34 cellular contexts compared by ENCODE assay signal in the genomic region with DNA sequence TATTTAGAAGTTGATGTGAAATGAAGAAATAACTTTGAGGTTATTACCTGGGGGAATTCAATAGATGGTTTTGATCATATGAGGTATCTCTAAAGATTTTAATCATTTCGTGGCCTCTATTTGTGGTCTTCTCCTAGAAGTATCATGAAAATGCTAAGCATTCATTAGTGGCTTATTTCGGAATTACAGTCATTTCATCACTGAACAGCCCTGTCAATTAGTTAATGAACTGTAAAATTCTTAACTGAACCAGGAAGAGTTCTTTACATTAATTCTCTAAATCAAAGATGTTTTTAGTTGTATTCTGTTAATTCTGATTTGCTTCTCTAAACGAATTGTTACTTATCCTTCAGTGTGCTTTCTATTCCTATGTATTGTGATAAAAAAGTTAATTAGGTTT.
"Had no signal": no experiment of that assay in that cellular context is flagged by ENCODE, and none has a peak within 500 bp of the region (broad histone marks: within the 10 kb centered on the region; RNA-seq: fewer than 3 reads in every experiment).

No MANE protein-coding gene starts in this region.

- H3K4me2 ChIP-seq: KMS-11 had no signal

- DNase-seq: Kasumi-1, MG63, MM.1S, MV-4-11, NCI-H1048, NCI-H1092, NCI-H1092 treated with DMSO at 0.1 percent for 48 hours, NCI-H1105, NCI-H1105 treated with DMSO at 0.1 percent for 48 hours, NCI-H1417, NCI-H1417 treated with DMSO at 0.1 percent for 48 hours, NCI-H1436, NCI-H1436 treated with DMSO at 0.1 percent for 48 hours, NCI-H146, NCI-H1694, NCI-H1694 treated with DMSO at 0.1 percent for 48 hours, NCI-H187, NCI-H187 treated with DMSO at 0.1 percent for 48 hours, NCI-H1930, NCI-H2029, NCI-H2029 treated with DMSO at 0.1 percent for 48 hours, NCI-H2081, NCI-H2081 treated with DMSO at 0.1 percent for 48 hours, NCI-H2107, NCI-H2171, NCI-H2171 treated with DMSO at 0.1 percent for 48 hours, NCI-H2227 treated with DMSO at 0.1 percent for 48 hours, NCI-H226, NCI-H345, NCI-H446, NCI-H446 treated with DMSO at 0.1 percent for 48 hours, NCI-H510A, NCI-H510A treated with DMSO at 0.1 percent for 48 hours had no signal

- H3K9ac ChIP-seq: KMS-11 had no signal

- H3K27ac ChIP-seq: KMS-11 had no signal

- H3K9me3 ChIP-seq: MG63 had no signal

- H3K4me3 ChIP-seq: MG63 had no signal

- H3K36me3 ChIP-seq: MG63 had no signal

- H3K27me3 ChIP-seq: MG63 had no signal
